Comparison of ENCODE assay signal across 20 cellular contexts in genomic region chr1:14545422-14546025, GRCh38. TPM values are rescaled to one million over a fixed set of nuclear protein-coding genes. Genes with fewer than 3 reads are reported as not detected.
DNase-seq lines count a peak whose midpoint lies in the region; ATAC-seq and TF ChIP-seq lines count a peak whose summit lies in the region.
"Had no signal": no experiment of that assay in that cellular context is flagged by ENCODE, and none has a peak within 500 bp of the region (broad histone marks: within the 10 kb centered on the region; RNA-seq: fewer than 3 reads in every experiment).

No MANE protein-coding gene starts in this region.

- DNase-seq in NCI-H2227 (lab: John Stamatoyannopoulos, UW; ENCODE audit: unreplicated experiment) (peak; percentile 28), NCI-H2227 treated with DMSO at 0.1 percent for 48 hours (lab: John Stamatoyannopoulos, UW) (no peak), nephron progenitor cell (no peak), neural crest cell (ENCODE audit: low read depth, low spot score) (no peak)
- no peak for DNase-seq in stimulated activated CD4-positive, alpha-beta T cell treated with anti-CD3 and anti-CD28 coated beads, Interleukin-2, amount 100 ng/mL, for 48 hours
- DNase-seq: AML-193; Caco-2; Calu3; CD4-positive, alpha-beta T cell; CD8-positive, alpha-beta T cell; DMS79 treated with DMSO at 0.1 percent for 48 hours; GF-D8 had no signal

- H3K27me3 Mint-ChIP-seq in nephron progenitor cell (ENCODE audit: low read depth, poor library complexity): no peaks in the 10 kb centered on the region
- no peaks in the 10 kb centered on the region for H3K27me3 Mint-ChIP-seq in neural crest cell (ENCODE audit: low read depth)

- no peak overlapping the region for H3K27ac ChIP-seq in HEK293 (ENCODE audit: extremely low read depth, low read depth, low read length)
- H3K27ac ChIP-seq: 22Rv1, A549, C4-2B had no signal

- ATAC-seq in HG03095 (IDR thresholded peaks at IDR 0.05; ENCODE audit: unreplicated experiment) (no peak), GM19324 (IDR thresholded peaks at IDR 0.05; ENCODE audit: low FRiP score, unreplicated experiment) (no peak)
- ATAC-seq: A549; CD8-positive, alpha-beta T cell had no signal

- H3K27ac Mint-ChIP-seq in nephron progenitor cell (peak overlapping the region; percentile 95), neural crest cell (ENCODE audit: unreplicated experiment) (peak overlapping the region; percentile 48)
- H3K27ac Mint-ChIP-seq: B cell; CD4-positive, alpha-beta T cell; CD8-positive, alpha-beta T cell had no signal

- CTCF ChIA-PET in HEK293 (lab: Yijun Ruan, JAX): interaction anchor here (0.5 to 0.6 kb wide), 2 partner anchors 114 to 553 kb away, joined by 3 read pairs; no protein-coding TSS in a partner anchor

- no peaks in the 10 kb centered on the region for H3K36me3 ChIP-seq in HEK293 (ENCODE audit: control insufficient read depth in 2 of 2, insufficient read depth in 1 of 2, low read length in 2 of 2)
- H3K36me3 ChIP-seq: BLaER1 treated with 17β-estradiol and CSF1 and Interleukin-3, amounts not matched to agents 10 nM and 100 nM had no signal

- POLR2A ChIA-PET in HEK293 (lab: Yijun Ruan, JAX): no interaction called here

- H3K4me1 Mint-ChIP-seq in nephron progenitor cell (peaks cover 68% of the 10 kb centered on the region), neural crest cell (peaks cover 17% of the 10 kb centered on the region)
- H3K4me1 Mint-ChIP-seq: B cell had no signal

- H3K9me3 Mint-ChIP-seq in nephron progenitor cell (peaks cover 8% of the 10 kb centered on the region), neural crest cell (no peaks in the 10 kb centered on the region)
- H3K9me3 Mint-ChIP-seq: CD4-positive, alpha-beta T cell; CD8-positive, alpha-beta T cell had no signal

- H3K9me3 ChIP-seq in HEK293 (ENCODE audit: control insufficient read depth, insufficient read depth, low read depth, low read length): no peaks in the 10 kb centered on the region
- H3K9me3 ChIP-seq: A549, Caco-2 had no signal

- H3K36me3 Mint-ChIP-seq in nephron progenitor cell (ENCODE audit: low read depth) (no peaks in the 10 kb centered on the region), neural crest cell (ENCODE audit: low read depth) (peaks cover 2% of the 10 kb centered on the region)
- H3K36me3 Mint-ChIP-seq: CD8-positive, alpha-beta T cell had no signal

- H3K4me3 Mint-ChIP-seq in nephron progenitor cell: no peak overlapping the region
- no peak overlapping the region for H3K4me3 Mint-ChIP-seq in neural crest cell
- H3K4me3 Mint-ChIP-seq: B cell; CD4-positive, alpha-beta T cell; CD8-positive, alpha-beta T cell had no signal

- H3K4me3 ChIP-seq in HEK293 (ENCODE audit: low read depth, low read length): no peak overlapping the region
- H3K4me3 ChIP-seq: A549; BLaER1 treated with 17β-estradiol and CSF1 and Interleukin-3, amounts not matched to agents 10 nM and 100 nM had no signal

- no peaks in the 10 kb centered on the region for H3K4me1 ChIP-seq in HEK293 (ENCODE audit: control insufficient read depth, insufficient read depth, low read length)
- H3K4me1 ChIP-seq: A549, Caco-2 had no signal

- no peak for TF ChIP-seq CTCF in HEK293 (tag by site-specific recombination; IDR thresholded peaks at IDR 0.05)
- TF ChIP-seq CTCF in nephron progenitor cell (IDR thresholded peaks at IDR 0.05): no peak
- no peak for TF ChIP-seq CTCF in neural crest cell (conservative IDR thresholded peaks at IDR 0.05)

TF ChIP-seq in HEK293, 187 proteins besides CTCF, POLR2A, EP300 and RAD21:
- TF ChIP-seq ZSCAN18 (tag by site-specific recombination; IDR thresholded peaks at IDR 0.05): no peak
- TF ChIP-seq ZNF658 (tag by site-specific recombination; IDR thresholded peaks at IDR 0.05): no peak
- no peak for TF ChIP-seq ZBTB8A (tag by site-specific recombination; IDR thresholded peaks at IDR 0.05)
- no peak for TF ChIP-seq ZSCAN23 (tag by site-specific recombination; IDR thresholded peaks at IDR 0.05)
- peak; percentile 92 for TF ChIP-seq SETDB1 (IDR thresholded peaks at IDR 0.05; ENCODE audit: insufficient read length, low read length)
- peak; percentile 93 for TF ChIP-seq TRIM28 (IDR thresholded peaks at IDR 0.05; ENCODE audit: borderline replicate concordance, low read length)
- TF ChIP-seq REST (tag by site-specific recombination; IDR thresholded peaks at IDR 0.05): no peak
TF ChIP-seq in HEK293: peak in this region for 2.

RNA-seq across cellular contexts. Expression of gene KAZN, which starts 53.0 kb away (rescaled TPM):
- 10.7 and 11.6 TPM in 2 replicates for total RNA-seq in neural crest cell
